ENCODE assay signal across 1 cellular context in genomic region chr1:19799233-19799876, GRCh38.
TF ChIP-seq lines count a peak whose summit lies in the region.

No MANE protein-coding gene starts in this region.

TF ChIP-seq in SK-N-SH treated with all-trans-retinoic acid at 6 μM for 48 hours, 23 proteins besides CTCF, POLR2A, EP300 and RAD21 (continued from another document):
- TF ChIP-seq PATZ1 (CRISPR knock-in tag; IDR thresholded peaks at IDR 0.05; ENCODE audit: borderline replicate concordance) = no peak
TF ChIP-seq in SK-N-SH treated with all-trans-retinoic acid at 6 μM for 48 hours: peak in this region for 0.
